Comparison of ENCODE assay signal across 33 cellular contexts in genomic region chr1:78880223-78880622, GRCh38.
"Had no signal": no experiment of that assay in that cellular context is flagged by ENCODE, and none has a peak within 500 bp of the region (broad histone marks: within the 10 kb centered on the region; RNA-seq: fewer than 3 reads in every experiment).

No MANE protein-coding gene starts in this region.

- FAIRE-seq: astrocyte, bronchial epithelial cell had no signal

- H3K36me3 ChIP-seq: adrenal gland, ascending aorta, brain microvascular endothelial cell, breast epithelium, cardiac muscle cell had no signal

- H3K4me1 ChIP-seq: adrenal gland, ascending aorta, breast epithelium had no signal

- H3K27ac ChIP-seq: adrenal gland, ascending aorta, body of pancreas, brain microvascular endothelial cell, breast epithelium, cardiac muscle cell had no signal

- H3K9me3 ChIP-seq: adrenal gland, ascending aorta, body of pancreas, breast epithelium had no signal

- ATAC-seq: activated naive CD4-positive, alpha-beta T cell treated with anti-CD3 and anti-CD28 coated beads, Interleukin-2, amount 50 U/mL, for 72 hours; activated naive CD8-positive, alpha-beta T cell treated with anti-CD3 and anti-CD28 coated beads, Interleukin-2, amount 50 U/mL, for 24 hours; activated T-cell treated with anti-CD3 and anti-CD28 coated beads, Interleukin-2, amount 50 U/mL, for 4 hours; activated T-cell treated with anti-CD3 and anti-CD28 coated beads, Interleukin-2, amount 50 U/mL, for 72 hours; activated T-helper 17 cell treated with anti-CD3 and anti-CD28 coated beads, Interleukin-2, amount 50 U/mL, for 72 hours; body of pancreas had no signal

- H3K27me3 ChIP-seq: adrenal gland, ascending aorta, body of pancreas, brain microvascular endothelial cell, breast epithelium, cardiac muscle cell had no signal

- H3K4me3 ChIP-seq: adrenal gland, ascending aorta, body of pancreas, breast epithelium, cardiac muscle cell had no signal

- DNase-seq: activated effector memory CD4-positive, alpha-beta T cell treated with anti-CD3 and anti-CD28 coated beads, Interleukin-2, amount 50 U/mL, for 16 hours; activated effector memory CD4-positive, alpha-beta T cell treated with Interleukin-2 at 50 U/mL for 16 hours; activated gamma-delta T cell; activated gamma-delta T cell treated with Interleukin-2 at 50 U/mL for 16 hours; activated naive CD4-positive, alpha-beta T cell; activated naive CD4-positive, alpha-beta T cell treated with anti-CD3 and anti-CD28 coated beads for 36 hours; activated naive CD4-positive, alpha-beta T cell treated with anti-CD3 and anti-CD28 coated beads, Interleukin-2, amount 10 ng/mL, durations not matched to agents 7 days and 5 days; activated naive CD4-positive, alpha-beta T cell treated with anti-CD3 and anti-CD28 coated beads, Interleukin-2, amount 50 U/mL, for 16 hours; activated naive CD4-positive, alpha-beta T cell treated with Interleukin-2 at 50 U/mL for 16 hours; activated naive CD8-positive, alpha-beta T cell treated with anti-CD3 and anti-CD28 coated beads for 36 hours; activated naive CD8-positive, alpha-beta T cell treated with anti-CD3 and anti-CD28 coated beads, Interleukin-2, amount 10 ng/mL, durations not matched to agents 7 days and 5 days; activated naive CD8-positive, alpha-beta T cell treated with anti-CD3 and anti-CD28 coated beads, Interleukin-2, amount 50 U/mL, for 24 hours; activated T-cell treated with anti-CD3 and anti-CD28 coated beads, Interleukin-2, amount 50 U/mL, for 24 hours; activated T-cell treated with anti-CD3 and anti-CD28 coated beads, Interleukin-2, amount 50 U/mL, for 4 hours; activated T-cell treated with anti-CD3 and anti-CD28 coated beads, Interleukin-2, amount 50 U/mL, for 48 hours; activated T-cell treated with anti-CD3 and anti-CD28 coated beads, Interleukin-2, amount 50 U/mL, for 72 hours; adrenal gland; amniotic stem cell; amygdala; anterior cingulate cortex; aorta; body of pancreas; brain microvascular endothelial cell; caudate nucleus; central memory CD4-positive, alpha-beta T cell; cerebellar nuclear complex had no signal
